Comparison of ENCODE assay signal across 21 cellular contexts in the genomic region with DNA sequence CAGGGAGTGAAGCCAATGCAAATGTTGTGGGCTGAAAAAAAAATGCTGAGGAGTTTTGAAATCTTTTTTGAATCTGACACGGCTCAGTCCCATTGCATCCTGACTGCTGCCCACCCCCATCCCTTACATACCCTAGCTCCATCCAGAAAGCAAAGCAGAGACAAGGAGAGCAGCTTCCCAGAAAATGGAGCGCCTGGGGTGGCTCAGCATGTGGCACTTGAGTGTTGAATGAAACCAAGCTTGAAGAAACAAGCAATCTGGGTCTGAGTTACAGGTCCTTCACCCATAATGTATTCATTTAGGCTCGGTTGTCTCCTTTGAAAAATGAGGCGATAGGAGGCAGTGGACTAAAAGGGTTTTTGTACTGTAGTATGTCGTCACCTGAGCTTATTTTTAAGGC.
"Had no signal": no experiment of that assay in that cellular context is flagged by ENCODE, and none has a peak within 500 bp of the region (broad histone marks: within the 10 kb centered on the region; RNA-seq: fewer than 3 reads in every experiment).

No MANE protein-coding gene starts in this region.

- FAIRE-seq: kidney had no signal

- H3K9me3 ChIP-seq: gastroesophageal sphincter, neutrophil, psoas muscle, right lobe of liver, tibial artery, upper lobe of left lung, uterus had no signal

- ATAC-seq: effector memory CD8-positive, alpha-beta T cell; naive thymus-derived CD4-positive, alpha-beta T cell; psoas muscle; right lobe of liver; stimulated activated effector memory CD8-positive, alpha-beta T cell treated with anti-CD3 and anti-CD28 coated beads, Interleukin-12 subunit alpha, Interleukin-12 subunit beta, amount 100 ng/mL, for 72 hours; stimulated activated naive CD8-positive, alpha-beta T cell treated with anti-CD3 and anti-CD28 coated beads, Interleukin-15, Interleukin-2, amounts not matched to agents 100 U/mL and 50 U/mL, for 24 hours had no signal

- DNase-seq: effector memory CD8-positive, alpha-beta T cell; esophagus squamous epithelium; foreskin fibroblast; glutamatergic neuron; immature natural killer cell; kidney; left cardiac atrium; naive thymus-derived CD4-positive, alpha-beta T cell; nephron progenitor cell; psoas muscle; retina; right lobe of liver; stimulated activated CD4-positive, alpha-beta T cell treated with anti-CD3 and anti-CD28 coated beads, Interleukin-4, amount 100 ng/mL, for 1 hour; stimulated activated CD8-positive, alpha-beta memory T cell treated with anti-CD3 and anti-CD28 coated beads, Interleukin-4, amount 100 ng/mL, for 48 hours; stimulated activated naive CD8-positive, alpha-beta T cell treated with anti-CD3 and anti-CD28 coated beads, Interleukin-15, Interleukin-2, amounts not matched to agents 100 U/mL and 50 U/mL, for 24 hours; tibial artery; upper lobe of left lung; uterus had no signal

- H3K27ac ChIP-seq: esophagus squamous epithelium, neutrophil, psoas muscle, right lobe of liver, tibial artery, upper lobe of left lung, uterus had no signal

- H3K4me3 ChIP-seq: esophagus squamous epithelium, gastroesophageal sphincter, psoas muscle, right lobe of liver, tibial artery, upper lobe of left lung, uterus had no signal

- H3K27me3 ChIP-seq: esophagus squamous epithelium, gastroesophageal sphincter, neutrophil, right lobe of liver, tibial artery, upper lobe of left lung, uterus had no signal

- H3K36me3 ChIP-seq: esophagus squamous epithelium, gastroesophageal sphincter, neutrophil, right lobe of liver, tibial artery, upper lobe of left lung, uterus had no signal

- H3K4me1 ChIP-seq: psoas muscle, right lobe of liver, tibial artery, uterus had no signal
